Comparison of ENCODE assay signal across 1 cellular context in genomic region chr2:225103737-225104141, GRCh38.
TF ChIP-seq lines count a peak whose summit lies in the region.

No MANE protein-coding gene starts in this region.

TF ChIP-seq in A549, 52 proteins besides CTCF, POLR2A, EP300 and RAD21 (continued from another document):
- 0 out of 2 replicates have a peak, but pooled peaks have one; percentile 14 for TF ChIP-seq MAX (IDR thresholded peaks at IDR 0.05)
- TF ChIP-seq JUNB (IDR thresholded peaks at IDR 0.05), result peak; percentile 69
- TF ChIP-seq HDAC2 (IDR thresholded peaks at IDR 0.05), result no peak
- no peak for TF ChIP-seq CHD2 (IDR thresholded peaks at IDR 0.05; ENCODE audit: low read length, partially characterized antibody)
- TF ChIP-seq GATA3 (IDR thresholded peaks at IDR 0.05; ENCODE audit: borderline replicate concordance), result peak; percentile 77; the same call in 1 of the 2 replicates
